In genomic region chr5:124124711-124125229, GRCh38 we compare ENCODE assay signal across 18 cellular contexts.
DNase-seq lines count a peak whose midpoint lies in the region; ATAC-seq and TF ChIP-seq lines count a peak whose summit lies in the region.
"Had no signal": no experiment of that assay in that cellular context is flagged by ENCODE, and none has a peak within 500 bp of the region (broad histone marks: within the 10 kb centered on the region; RNA-seq: fewer than 3 reads in every experiment).

No MANE protein-coding gene starts in this region.

- H3K9me3 ChIP-seq in WERI-Rb-1 (ENCODE audit: severe bottlenecking), result peaks cover 4% of the 10 kb centered on the region
- no peaks in the 10 kb centered on the region for H3K9me3 ChIP-seq in breast epithelium
- no peaks in the 10 kb centered on the region for H3K9me3 ChIP-seq in uterus
- H3K9me3 ChIP-seq: mucosa of descending colon, ovary, upper lobe of left lung had no signal

- no peaks in the 10 kb centered on the region for H3K27me3 ChIP-seq in WERI-Rb-1 (ENCODE audit: insufficient read depth, low read depth, severe bottlenecking)
- no peaks in the 10 kb centered on the region for H3K27me3 ChIP-seq in breast epithelium
- no peaks in the 10 kb centered on the region for H3K27me3 ChIP-seq in uterus
- H3K27me3 ChIP-seq: ovary, upper lobe of left lung had no signal

- H3K36me3 ChIP-seq in WERI-Rb-1, result no peaks in the 10 kb centered on the region
- no peaks in the 10 kb centered on the region for H3K36me3 ChIP-seq in breast epithelium
- H3K36me3 ChIP-seq in uterus, result no peaks in the 10 kb centered on the region
- H3K36me3 ChIP-seq: ovary, upper lobe of left lung had no signal

- no peak for DNase-seq in left cardiac atrium
- no peak for DNase-seq in cardiac septum (ENCODE audit: low spot score)
- DNase-seq in WERI-Rb-1, result peak; percentile 77
- peak; percentile 51 for DNase-seq in left kidney (ENCODE audit: low read depth, low spot score)
- DNase-seq in breast epithelium (ENCODE audit: low spot score in 2 of 2), result no peak
- DNase-seq in uterus, result no peak
- DNase-seq: activated CD4-positive, alpha-beta T cell treated with anti-CD3 and anti-CD28 coated beads, Interleukin-2, amount 50 U/mL, for 48 hours; activated naive CD8-positive, alpha-beta T cell treated with anti-CD3 and anti-CD28 coated beads, Interleukin-2, amount 50 U/mL, for 24 hours; activated T-cell treated with anti-CD3 and anti-CD28 coated beads, Interleukin-2, amount 50 U/mL, for 72 hours; CD8-positive, alpha-beta T cell; mucosa of descending colon; NCI-H2107; ovary; stimulated activated naive B cell treated with anti-CD40 and anti-IgM and Interleukin-4, amounts not matched to agents 10 μg/mL and 1 μg/mL and 100 μg/mL, for 72 hours; upper lobe of left lung had no signal

- H3K4me3 ChIP-seq in WERI-Rb-1 (ENCODE audit: low read depth, low read length) (peak overlapping the region; percentile 5), breast epithelium (no peak overlapping the region), uterus (no peak overlapping the region)
- H3K4me3 ChIP-seq: GM12878, mucosa of descending colon, ovary, upper lobe of left lung had no signal

- H3K4me1 ChIP-seq in breast epithelium, result no peaks in the 10 kb centered on the region
- H3K4me1 ChIP-seq in uterus, result peaks cover 0 to 6% of the 10 kb centered on the region in 2 donors

- ATAC-seq in left cardiac atrium (peak; percentile 46 to 68), HG02938 (IDR thresholded peaks at IDR 0.05; ENCODE audit: unreplicated experiment) (no peak), HG03521 (IDR thresholded peaks at IDR 0.05; ENCODE audit: unreplicated experiment) (no peak)
- ATAC-seq: activated naive CD8-positive, alpha-beta T cell treated with anti-CD3 and anti-CD28 coated beads, Interleukin-2, amount 50 U/mL, for 24 hours; activated T-cell treated with anti-CD3 and anti-CD28 coated beads, Interleukin-2, amount 50 U/mL, for 72 hours; CD8-positive, alpha-beta T cell; GM12878; mucosa of descending colon; stimulated activated naive B cell treated with anti-CD40 and anti-IgM and Interleukin-4, amounts not matched to agents 10 μg/mL and 1 μg/mL and 100 μg/mL, for 72 hours had no signal

- H3K27ac ChIP-seq in WERI-Rb-1 (peak overlapping the region; percentile 90), breast epithelium (no peak overlapping the region), uterus (no peak overlapping the region)
- H3K27ac ChIP-seq: ovary, upper lobe of left lung had no signal

- TF ChIP-seq POLR2A in breast epithelium (IDR thresholded peaks at IDR 0.05) (no peak), uterus (IDR thresholded peaks at IDR 0.05) (no peak)

- TF ChIP-seq CTCF in WERI-Rb-1 (IDR thresholded peaks at IDR 0.05; ENCODE audit: low read depth, low read length), result no peak
- TF ChIP-seq CTCF in breast epithelium (IDR thresholded peaks at IDR 0.05), result no peak
- TF ChIP-seq CTCF in uterus (IDR thresholded peaks at IDR 0.05), result no peak

- intact Hi-C loops in left cardiac atrium (cut with DNase I), result no loop called here
- intact Hi-C loops in cardiac septum (cut with DNase I), result no loop called here
- intact Hi-C loops in breast epithelium (cut with DNase I; ENCODE audit: low total_unique reads), result no loop called here
- intact Hi-C loops in uterus (cut with DNase I; ENCODE audit: low total_unique reads), result no loop called here

Comparison
In these comparisons a context has a peak if more than half of its experiments do, and no peak if none do; other contexts are left out.
1. ATAC-seq: peak in left cardiac atrium (2 of 2); none in HG02938 (single experiment) and HG03521 (single experiment).
2. DNase-seq: peak in WERI-Rb-1 (single experiment) and left kidney (single experiment); none in left cardiac atrium (single experiment), cardiac septum (single experiment), breast epithelium (0 of 2) and uterus (0 of 2).